ENCODE assay signal across 9 cellular contexts in genomic region chr16:3065742-3066439, GRCh38. TPM values are rescaled to one million over a fixed set of nuclear protein-coding genes. Genes with fewer than 3 reads are reported as not detected.
A peak's percentile ranks its signal among the peaks of the same experiment; 100 is the strongest.
DNase-seq lines count a peak whose midpoint lies in the region; ATAC-seq and TF ChIP-seq lines count a peak whose summit lies in the region.
"Had no signal": no experiment of that assay in that cellular context is flagged by ENCODE, and none has a peak within 500 bp of the region (broad histone marks: within the 10 kb centered on the region; RNA-seq: fewer than 3 reads in every experiment).

No MANE protein-coding gene starts in this region.

- H3K27me3 Mint-ChIP-seq in endothelial cell (ENCODE audit: unreplicated experiment) (peaks cover 4% of the 10 kb centered on the region), glutamatergic neuron (ENCODE audit: unreplicated experiment) (peaks cover 1% of the 10 kb centered on the region)

- H3K27ac Mint-ChIP-seq in endothelial cell (ENCODE audit: unreplicated experiment) (no peak overlapping the region), glutamatergic neuron (ENCODE audit: unreplicated experiment) (no peak overlapping the region)

- no peaks in the 10 kb centered on the region for H3K79me2 ChIP-seq in Karpas-422 (ENCODE audit: low read length)

- no peak overlapping the region for H2AFZ ChIP-seq in Karpas-422 (ENCODE audit: low read length)

- H3K9me2 ChIP-seq in Karpas-422 (replicated peaks; ENCODE audit: insufficient read depth, low read length): no peaks in the 10 kb centered on the region

- DNase-seq in GM12865 (ENCODE audit: low read depth): no peak
- DNase-seq in activated CD4-positive, alpha-beta T cell treated with anti-CD3 and anti-CD28 coated beads, Interleukin-2, amount 50 U/mL, for 1 hour: peak; percentile 40
- DNase-seq in foreskin keratinocyte: no peak
- no peak for DNase-seq in retina
- no peak for DNase-seq in endothelial cell (ENCODE audit: low spot score)
- no peak for DNase-seq in Karpas-422
- no peak for DNase-seq in glutamatergic neuron

- H3K4me1 ChIP-seq in foreskin keratinocyte (no peaks in the 10 kb centered on the region), skeletal muscle tissue (ENCODE audit: control insufficient read depth in 3 of 3, insufficient read depth in 3 of 3, low read length in 3 of 3) (peaks cover 31 to 47% (median 42%) of the 10 kb centered on the region in 3 donors), Karpas-422 (ENCODE audit: low read length) (no peaks in the 10 kb centered on the region)

- H3K4me1 Mint-ChIP-seq in endothelial cell (ENCODE audit: unreplicated experiment): no peaks in the 10 kb centered on the region
- H3K4me1 Mint-ChIP-seq in glutamatergic neuron (ENCODE audit: low read depth, unreplicated experiment): no peaks in the 10 kb centered on the region

- H3K4me2 ChIP-seq in Karpas-422 (ENCODE audit: low read depth, low read length, poor library complexity, severe bottlenecking): no peak overlapping the region

- peaks cover 9% of the 10 kb centered on the region for H3K36me3 Mint-ChIP-seq in endothelial cell (ENCODE audit: low read depth, unreplicated experiment)
- H3K36me3 Mint-ChIP-seq in glutamatergic neuron (ENCODE audit: unreplicated experiment): no peaks in the 10 kb centered on the region

- ATAC-seq in foreskin keratinocyte: no peak

- H3K4me3 Mint-ChIP-seq in endothelial cell (ENCODE audit: unreplicated experiment) (no peak overlapping the region), glutamatergic neuron (ENCODE audit: unreplicated experiment) (no peak overlapping the region)

- H3K9me3 Mint-ChIP-seq in endothelial cell (ENCODE audit: unreplicated experiment): no peaks in the 10 kb centered on the region
- peaks cover 4% of the 10 kb centered on the region for H3K9me3 Mint-ChIP-seq in glutamatergic neuron (ENCODE audit: unreplicated experiment)

- peak overlapping the region; percentile 88 for H3K27ac ChIP-seq in foreskin keratinocyte
- peak overlapping the region; percentile 48 for H3K27ac ChIP-seq in skeletal muscle tissue (ENCODE audit: low read depth, low read length)
- H3K27ac ChIP-seq in Karpas-422 (ENCODE audit: low read length): no peak overlapping the region

- TF ChIP-seq CTCF in GM12865 (IDR thresholded peaks at IDR 0.05; ENCODE audit: insufficient read depth, low read depth, low read length, missing control alignments): no peak
- TF ChIP-seq CTCF in foreskin keratinocyte (conservative IDR thresholded peaks at IDR 0.05): no peak
- no peak for TF ChIP-seq CTCF in endothelial cell (IDR thresholded peaks at IDR 0.05; ENCODE audit: unreplicated experiment)
- no peak for TF ChIP-seq CTCF in glutamatergic neuron (IDR thresholded peaks at IDR 0.05; ENCODE audit: partially characterized antibody, unreplicated experiment)

- H3K9ac ChIP-seq in skeletal muscle tissue (ENCODE audit: low read depth in 1 of 3, low read length in 3 of 3): peak overlapping the region; percentile 57 to 89 (median 73)
- no peak overlapping the region for H3K9ac ChIP-seq in Karpas-422 (ENCODE audit: low read length)

- no peaks in the 10 kb centered on the region for H3K27me3 ChIP-seq in foreskin keratinocyte
- no peaks in the 10 kb centered on the region for H3K27me3 ChIP-seq in skeletal muscle tissue (ENCODE audit: control insufficient read depth in 3 of 3, insufficient read depth in 3 of 3, low read length in 3 of 3)
- no peaks in the 10 kb centered on the region for H3K27me3 ChIP-seq in Karpas-422 (ENCODE audit: low read length)

- H4K20me1 ChIP-seq in Karpas-422 (ENCODE audit: insufficient read depth, low read depth, low read length): no peaks in the 10 kb centered on the region

- H3K36me3 ChIP-seq in skeletal muscle tissue (ENCODE audit: control insufficient read depth in 3 of 3, insufficient read depth in 3 of 3, low read length in 3 of 3) (peaks cover 0 to 11% (median 7%) of the 10 kb centered on the region in 3 donors), Karpas-422 (ENCODE audit: insufficient read depth, low read length) (no peaks in the 10 kb centered on the region)

- H3K9me3 ChIP-seq in skeletal muscle tissue (ENCODE audit: control insufficient read depth in 3 of 3, low read length in 3 of 3) (no peaks in the 10 kb centered on the region), Karpas-422 (ENCODE audit: low read length) (no peaks in the 10 kb centered on the region)

- H3K4me3 ChIP-seq in GM12865 (ENCODE audit: low read depth, low read length): peak overlapping the region; percentile 58
- H3K4me3 ChIP-seq in skeletal muscle tissue (ENCODE audit: low read length in 3 of 3): peak overlapping the region; percentile 24 to 85 (median 84)
- no peak overlapping the region for H3K4me3 ChIP-seq in Karpas-422 (ENCODE audit: low read length)

RNA-seq across cellular contexts. Expression of gene IL32, which starts 0.5 kb away (rescaled TPM):
- total RNA-seq in foreskin keratinocyte (13.2 and 28.3 TPM in 2 replicates), skeletal muscle tissue (25.1 TPM), endothelial cell (ENCODE audit: unreplicated experiment) (1.7 TPM), glutamatergic neuron (ENCODE audit: unreplicated experiment) (1.3 TPM)
- polyA plus RNA-seq in foreskin keratinocyte: 28.4 and 54.3 TPM in 2 replicates
- not detected in 2 replicates for total RNA-seq in Karpas-422 (2014; rRNA removed; shearing (Covaris generic); ENCODE audit: low replicate concordance)

RNA-seq across cellular contexts. Expression of gene MMP25, which starts 19.5 kb away (rescaled TPM):
- total RNA-seq in foreskin keratinocyte: 0.35 and 1.8 TPM in 2 replicates
- 0.69 and 1.9 TPM in 2 replicates for polyA plus RNA-seq in foreskin keratinocyte
- total RNA-seq in skeletal muscle tissue: 0.52 TPM
- total RNA-seq in endothelial cell (ENCODE audit: unreplicated experiment): 5.4 TPM
- total RNA-seq in Karpas-422 (2014; rRNA removed; shearing (Covaris generic); ENCODE audit: low replicate concordance): 0.15 and 0.47 TPM in 2 replicates
- not detected for total RNA-seq in glutamatergic neuron (ENCODE audit: unreplicated experiment)

RNA-seq across cellular contexts. Expression of gene BICDL2, which starts 29.1 kb away (rescaled TPM):
- total RNA-seq in foreskin keratinocyte (0.39 and 0.68 TPM in 2 replicates), skeletal muscle tissue (not detected), endothelial cell (ENCODE audit: unreplicated experiment) (0.13 TPM), glutamatergic neuron (ENCODE audit: unreplicated experiment) (not detected)
- 0.37 and 1.1 TPM in 2 replicates for polyA plus RNA-seq in foreskin keratinocyte
- not detected in 2 replicates for total RNA-seq in Karpas-422 (2014; rRNA removed; shearing (Covaris generic); ENCODE audit: low replicate concordance)

RNA-seq across cellular contexts. Expression of gene ZSCAN10, which starts 33.2 kb away (rescaled TPM):
- total RNA-seq in foreskin keratinocyte (not detected in 2 replicates), skeletal muscle tissue (not detected), endothelial cell (ENCODE audit: unreplicated experiment) (50.7 TPM), glutamatergic neuron (ENCODE audit: unreplicated experiment) (0.74 TPM)
- not detected in 2 replicates for polyA plus RNA-seq in foreskin keratinocyte
- total RNA-seq in Karpas-422 (2014; rRNA removed; shearing (Covaris generic); ENCODE audit: low replicate concordance): not detected in 2 replicates
- total RNA-seq: renal cortical epithelial cell had no signal

RNA-seq across cellular contexts. Expression of gene THOC6, which starts 42.1 kb away (rescaled TPM):
- total RNA-seq in foreskin keratinocyte (30.2 and 39.4 TPM in 2 replicates), skeletal muscle tissue (15.7 TPM), endothelial cell (ENCODE audit: unreplicated experiment) (22.9 TPM), glutamatergic neuron (ENCODE audit: unreplicated experiment) (30.2 TPM)
- 39.2 and 48.9 TPM in 2 replicates for polyA plus RNA-seq in foreskin keratinocyte
- total RNA-seq in Karpas-422 (2014; rRNA removed; shearing (Covaris generic); ENCODE audit: low replicate concordance): 20.0 and 35.8 TPM in 2 replicates
